ENCODE assay signal across 19 cellular contexts in the genomic region with DNA sequence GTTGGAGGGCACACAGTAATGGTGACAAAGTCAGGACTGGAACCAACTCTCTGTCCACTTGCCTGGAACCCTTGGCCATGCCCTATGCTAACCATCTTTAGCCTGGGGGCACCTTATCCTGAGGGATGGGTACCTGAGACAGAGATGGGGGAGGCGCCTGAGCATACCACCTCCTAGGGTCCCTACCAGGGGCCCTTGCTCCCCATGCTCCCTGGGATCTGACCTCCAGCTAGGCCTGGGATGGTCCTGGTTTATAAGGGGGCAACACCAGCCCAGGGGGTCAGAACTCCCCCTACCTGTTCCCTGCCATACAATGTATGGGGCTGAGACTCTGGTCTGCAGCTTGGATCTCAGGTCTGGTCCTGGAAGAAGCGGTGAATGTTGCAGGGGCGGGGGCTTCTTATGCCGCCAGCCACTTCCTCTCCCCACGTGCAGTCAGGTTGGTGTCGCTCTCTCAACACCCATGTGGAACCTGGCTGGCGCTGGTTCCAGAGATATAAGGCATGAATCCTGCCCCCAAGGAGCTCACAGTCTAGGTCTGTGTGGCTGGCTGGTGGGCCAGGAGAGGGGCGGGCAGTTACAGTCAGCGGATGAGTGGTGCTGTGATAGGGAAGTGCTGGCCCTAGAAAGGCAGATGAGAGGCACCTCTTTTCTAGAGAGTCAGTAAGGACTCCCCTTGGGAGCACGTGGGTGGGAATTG. TPM values are rescaled to one million over a fixed set of nuclear protein-coding genes. Genes with fewer than 3 reads are reported as not detected.
DNase-seq lines count a peak whose midpoint lies in the region; ATAC-seq, FAIRE-seq and TF ChIP-seq lines count a peak whose summit lies in the region.
"Had no signal": no experiment of that assay in that cellular context is flagged by ENCODE, and none has a peak within 500 bp of the region (broad histone marks: within the 10 kb centered on the region; RNA-seq: fewer than 3 reads in every experiment).

No MANE protein-coding gene starts in this region.

- H3K27me3 ChIP-seq in heart left ventricle (no peaks in the 10 kb centered on the region), keratinocyte (ENCODE audit: control insufficient read depth, extremely low read depth, insufficient read depth, low read length) (no peaks in the 10 kb centered on the region)
- H3K27me3 ChIP-seq: MG63 had no signal

- no peaks in the 10 kb centered on the region for H3K9me3 Mint-ChIP-seq in activated T-helper 1 cell treated with anti-CD3 and anti-CD28 coated beads, Interleukin-12 subunit alpha, Interleukin-12 subunit beta, Interleukin-2, Interleukin-4 antibody, amounts not matched to agents 30 ng/mL and 10 ng/mL and 1 ng/mL, durations not matched to agents 14 hours and 24 hours and 36 hours
- H3K9me3 Mint-ChIP-seq: HFFc6 had no signal

- intact Hi-C loops in heart left ventricle (cut with DNase I) (loop anchor here in 2 of 10 donors (5.0 kb wide), 1 partner anchor 35 kb away; no protein-coding TSS in a partner anchor), left cardiac atrium (cut with DNase I) (loop anchor here in 1 of 2 donors (5.0 kb wide), 1 partner anchor 35 kb away; no protein-coding TSS in a partner anchor)
- intact Hi-C loops in activated T-helper 1 cell treated with anti-CD3 and anti-CD28 coated beads, Interleukin-12 subunit alpha, Interleukin-12 subunit beta, Interleukin-2, Interleukin-4 antibody, amounts not matched to agents 30 ng/mL and 10 ng/mL and 1 ng/mL, durations not matched to agents 14 hours and 24 hours and 36 hours (cut with micrococcal nuclease), result no loop called here

- H3K27ac Mint-ChIP-seq in T-helper 17 cell, result peak overlapping the region; percentile 87
- no peak overlapping the region for H3K27ac Mint-ChIP-seq in activated T-helper 1 cell treated with anti-CD3 and anti-CD28 coated beads, Interleukin-12 subunit alpha, Interleukin-12 subunit beta, Interleukin-2, Interleukin-4 antibody, amounts not matched to agents 30 ng/mL and 10 ng/mL and 1 ng/mL, durations not matched to agents 14 hours and 24 hours and 36 hours

- H3K4me1 Mint-ChIP-seq in T-helper 17 cell, result peaks cover 9% of the 10 kb centered on the region
- no peaks in the 10 kb centered on the region for H3K4me1 Mint-ChIP-seq in activated T-helper 1 cell treated with anti-CD3 and anti-CD28 coated beads, Interleukin-12 subunit alpha, Interleukin-12 subunit beta, Interleukin-2, Interleukin-4 antibody, amounts not matched to agents 30 ng/mL and 10 ng/mL and 1 ng/mL, durations not matched to agents 14 hours and 24 hours and 36 hours (ENCODE audit: low read depth)

- H3K4me2 ChIP-seq in keratinocyte (ENCODE audit: control insufficient read depth, extremely low read depth, insufficient read depth, low read depth, low read length), result peak overlapping the region; percentile 48
- H3K4me2 ChIP-seq: A549 had no signal

- H3K36me3 Mint-ChIP-seq in T-helper 17 cell (ENCODE audit: low read depth), result no peaks in the 10 kb centered on the region
- no peaks in the 10 kb centered on the region for H3K36me3 Mint-ChIP-seq in activated T-helper 1 cell treated with anti-CD3 and anti-CD28 coated beads, Interleukin-12 subunit alpha, Interleukin-12 subunit beta, Interleukin-2, Interleukin-4 antibody, amounts not matched to agents 30 ng/mL and 10 ng/mL and 1 ng/mL, durations not matched to agents 14 hours and 24 hours and 36 hours (ENCODE audit: low read depth)
- H3K36me3 Mint-ChIP-seq: CD4-positive, CD25-positive, alpha-beta regulatory T cell had no signal

- TF ChIP-seq POLR2A in heart left ventricle (IDR thresholded peaks at IDR 0.05), result no peak

- H3K27me3 Mint-ChIP-seq in T-helper 17 cell, result no peaks in the 10 kb centered on the region
- H3K27me3 Mint-ChIP-seq in activated T-helper 1 cell treated with anti-CD3 and anti-CD28 coated beads, Interleukin-12 subunit alpha, Interleukin-12 subunit beta, Interleukin-2, Interleukin-4 antibody, amounts not matched to agents 30 ng/mL and 10 ng/mL and 1 ng/mL, durations not matched to agents 14 hours and 24 hours and 36 hours (ENCODE audit: insufficient read depth), result peaks cover 3% of the 10 kb centered on the region

- H3K36me3 ChIP-seq in heart left ventricle, result no peaks in the 10 kb centered on the region
- no peaks in the 10 kb centered on the region for H3K36me3 ChIP-seq in keratinocyte (ENCODE audit: control insufficient read depth in 2 of 2, extremely low read depth in 1 of 2, insufficient read depth in 2 of 2, low read length in 2 of 2)
- H3K36me3 ChIP-seq: MG63 had no signal

- no peaks in the 10 kb centered on the region for H3K9me1 ChIP-seq in keratinocyte (ENCODE audit: control insufficient read depth, extremely low read depth, insufficient read depth, low read length)

- H3K9me3 ChIP-seq in heart left ventricle, result peaks cover 0 to 10% (median 0%) of the 10 kb centered on the region in 12 donors
- no peaks in the 10 kb centered on the region for H3K9me3 ChIP-seq in T-helper 17 cell (ENCODE audit: control insufficient read depth, low read length, poor library complexity, severe bottlenecking)
- no peaks in the 10 kb centered on the region for H3K9me3 ChIP-seq in keratinocyte (ENCODE audit: control insufficient read depth, low read depth, low read length)

- H2AFZ ChIP-seq in keratinocyte (ENCODE audit: control insufficient read depth, low read length), result no peak overlapping the region

- ATAC-seq in heart left ventricle (no peak), left cardiac atrium (no peak), T-helper 17 cell (no peak), HG02571 (IDR thresholded peaks at IDR 0.05; ENCODE audit: unreplicated experiment) (no peak), GM18861 (IDR thresholded peaks at IDR 0.05; ENCODE audit: unreplicated experiment) (no peak)
- ATAC-seq: A549 had no signal

- no peak overlapping the region for H3K4me3 ChIP-seq in heart left ventricle
- no peak overlapping the region for H3K4me3 ChIP-seq in keratinocyte (ENCODE audit: control insufficient read depth in 2 of 3, extremely low read depth in 1 of 3, insufficient read depth in 2 of 3, low read depth in 1 of 3, low read length in 3 of 3)
- H3K4me3 ChIP-seq: A549, MG63 had no signal

- H3K4me1 ChIP-seq in heart left ventricle (peaks cover 0 to 35% (median 7%) of the 10 kb centered on the region in 12 donors), keratinocyte (ENCODE audit: control insufficient read depth, extremely low read depth, insufficient read depth, low read length) (peaks cover 16% of the 10 kb centered on the region)
- H3K4me1 ChIP-seq: A549 had no signal

- H4K20me1 ChIP-seq in keratinocyte (ENCODE audit: control insufficient read depth, extremely low read depth, insufficient read depth, low read length), result no peaks in the 10 kb centered on the region

- H3K27ac ChIP-seq in heart left ventricle (peak overlapping the region in 7 of 12 donors; percentile 10 to 72 (median 59)), keratinocyte (ENCODE audit: control insufficient read depth, insufficient read depth, low read length) (peak overlapping the region; percentile 70)
- H3K27ac ChIP-seq: A549 had no signal

- no peaks in the 10 kb centered on the region for H3K79me2 ChIP-seq in keratinocyte (ENCODE audit: control insufficient read depth, insufficient read depth, low read length)

- no peak for FAIRE-seq in keratinocyte (lab: Jason Lieb, UNC)
- FAIRE-seq: A549 had no signal

- H3K9ac ChIP-seq in keratinocyte (ENCODE audit: control insufficient read depth, extremely low read depth, insufficient read depth, low read length), result peak overlapping the region; percentile 18

- 73 to 90% (median 88%) methylated on average over 9 to 10 of the region's 10 CpGs for WGBS in heart left ventricle, 4 donors

- dilution Hi-C loops in keratinocyte (cut with MboI; ENCODE audit: extremely low pct_ligation_motif_present, low sequenced_read_pairs), result no loop called here

- no peak for TF ChIP-seq CTCF in heart left ventricle (IDR thresholded peaks at IDR 0.05)
- TF ChIP-seq CTCF in keratinocyte (optimal IDR thresholded peaks at IDR 0.05 in 1 of 3, IDR thresholded peaks at IDR 0.05 in 1 of 3, conservative IDR thresholded peaks at IDR 0.05 in 1 of 3; ENCODE audit: extremely low read depth in 1 of 3, insufficient read depth in 2 of 3, low read length in 3 of 3), result no peak

- DNase-seq in heart left ventricle (no peak), left cardiac atrium (no peak), T-helper 17 cell (no peak), keratinocyte (ENCODE audit: low read depth, low spot score) (no peak)
- no peak for DNase-seq in activated T-helper 1 cell treated with anti-CD3 and anti-CD28 coated beads, Interleukin-12 subunit alpha, Interleukin-12 subunit beta, Interleukin-2, Interleukin-4 antibody, amounts not matched to agents 30 ng/mL and 10 ng/mL and 1 ng/mL, durations not matched to agents 14 hours and 24 hours and 36 hours (ENCODE audit: low spot score)
- DNase-seq: CD4-positive, CD25-positive, alpha-beta regulatory T cell; DMS79 treated with DMSO at 0.1 percent for 48 hours; GF-D8; GOT3; KG1; MG63; NCI-H1105; NCI-H187; NCI-H748 treated with DMSO at 0.1 percent for 48 hours; SIG-M5 had no signal

- H3K4me3 Mint-ChIP-seq in T-helper 17 cell, result no peak overlapping the region
- H3K4me3 Mint-ChIP-seq in activated T-helper 1 cell treated with anti-CD3 and anti-CD28 coated beads, Interleukin-12 subunit alpha, Interleukin-12 subunit beta, Interleukin-2, Interleukin-4 antibody, amounts not matched to agents 30 ng/mL and 10 ng/mL and 1 ng/mL, durations not matched to agents 14 hours and 24 hours and 36 hours, result no peak overlapping the region
- H3K4me3 Mint-ChIP-seq: CD4-positive, CD25-positive, alpha-beta regulatory T cell; HFFc6 had no signal

RNA-seq across cellular contexts. Expression of a gene that starts 3.8 kb away (rescaled TPM):
- total RNA-seq in heart left ventricle (10 to 100 TPM in 3 of 9 donors, 1 to 10 TPM in 5, under 1 TPM in 1; 0.24 to 23.5 (median 6.2) TPM), left cardiac atrium (10 to 100 TPM; 15.5 to 24.8 TPM), T-helper 17 cell (1 to 10 TPM; 4.2 to 5.2 TPM)
- polyA plus RNA-seq in heart left ventricle (10 to 100 TPM in 1 of 2 donors, 1 to 10 TPM in 1; 5.5 to 23.9 TPM), keratinocyte (0.10 to 0.15 TPM in 2 of 3 replicates, not detected in the other)
- polyA plus RNA-seq in keratinocyte (2011; ENCODE audit: low read depth), result not detected
- 0.08 TPM in 1 of 2 replicates, not detected in the other for polyA plus RNA-seq in keratinocyte (2011; cell fraction: cytosol; rRNA removed)
- polyA plus RNA-seq in keratinocyte (2011; cell fraction: nucleus; rRNA removed), result 0.16 and 0.28 TPM in 2 replicates
- 0.10 TPM in 1 of 2 replicates, not detected in the other for polyA plus RNA-seq in keratinocyte (2012; ENCODE audit: low replicate concordance)
- polyA minus RNA-seq in keratinocyte, result 0.03 to 0.86 TPM in 2 of 3 replicates, not detected in the other
- polyA minus RNA-seq in keratinocyte (2011; cell fraction: cytosol; rRNA and poly(A)+ RNA removed), result not detected
- 0.74 TPM in 1 of 2 replicates, not detected in the other for polyA minus RNA-seq in keratinocyte (2011; cell fraction: nucleus; rRNA and poly(A)+ RNA removed)
- 5.8 and 6.0 TPM in 2 replicates for total RNA-seq in activated T-helper 1 cell treated with anti-CD3 and anti-CD28 coated beads, Interleukin-12 subunit alpha, Interleukin-12 subunit beta, Interleukin-2, Interleukin-4 antibody, amounts not matched to agents 30 ng/mL and 10 ng/mL and 1 ng/mL, durations not matched to agents 14 hours and 24 hours and 36 hours
- total RNA-seq: HFFc6 had no signal
